In the genomic region with DNA sequence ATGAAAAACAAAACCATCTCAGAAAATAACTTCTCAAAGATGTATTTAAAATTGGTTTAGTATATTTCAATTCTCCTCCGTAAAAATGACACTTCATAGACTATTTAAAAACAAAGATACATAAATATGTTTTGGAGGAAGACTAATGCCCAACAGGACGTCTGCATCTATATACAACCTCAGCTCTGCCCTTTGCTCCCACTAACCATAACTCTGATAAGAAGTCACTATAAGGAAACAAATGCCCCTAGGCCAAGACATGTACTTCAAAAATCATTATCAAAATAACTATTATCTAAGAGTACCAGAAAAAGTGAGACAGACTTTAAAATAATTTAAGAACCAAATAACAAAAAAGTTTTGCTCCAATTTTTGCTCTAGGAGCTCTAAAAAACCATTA, we compare ENCODE assay signal across 8 cellular contexts.
"Had no signal": no experiment of that assay in that cellular context is flagged by ENCODE, and none has a peak within 500 bp of the region (broad histone marks: within the 10 kb centered on the region; RNA-seq: fewer than 3 reads in every experiment).

No MANE protein-coding gene starts in this region.

- H3K9me3 Mint-ChIP-seq: GM23338, H9, HFFc6 had no signal

- DNase-seq: H9, HFFc6 had no signal

- H3K27ac ChIP-seq: HL-60 had no signal

- FAIRE-seq: H1, H54, HepG2 had no signal

- H3K4me1 Mint-ChIP-seq: GM23338, IgD-negative memory B cell had no signal

- ATAC-seq: GM23338, HepG2 had no signal

- H3K27me3 Mint-ChIP-seq: IgD-negative memory B cell had no signal

- H3K4me3 ChIP-seq: GM23338 had no signal

- H3K27ac Mint-ChIP-seq: GM23338, H9, HFFc6, IgD-negative memory B cell had no signal

- H3K4me3 Mint-ChIP-seq: GM23338, H9, HFFc6, IgD-negative memory B cell had no signal
